ENCODE assay signal across 8 cellular contexts in the genomic region with DNA sequence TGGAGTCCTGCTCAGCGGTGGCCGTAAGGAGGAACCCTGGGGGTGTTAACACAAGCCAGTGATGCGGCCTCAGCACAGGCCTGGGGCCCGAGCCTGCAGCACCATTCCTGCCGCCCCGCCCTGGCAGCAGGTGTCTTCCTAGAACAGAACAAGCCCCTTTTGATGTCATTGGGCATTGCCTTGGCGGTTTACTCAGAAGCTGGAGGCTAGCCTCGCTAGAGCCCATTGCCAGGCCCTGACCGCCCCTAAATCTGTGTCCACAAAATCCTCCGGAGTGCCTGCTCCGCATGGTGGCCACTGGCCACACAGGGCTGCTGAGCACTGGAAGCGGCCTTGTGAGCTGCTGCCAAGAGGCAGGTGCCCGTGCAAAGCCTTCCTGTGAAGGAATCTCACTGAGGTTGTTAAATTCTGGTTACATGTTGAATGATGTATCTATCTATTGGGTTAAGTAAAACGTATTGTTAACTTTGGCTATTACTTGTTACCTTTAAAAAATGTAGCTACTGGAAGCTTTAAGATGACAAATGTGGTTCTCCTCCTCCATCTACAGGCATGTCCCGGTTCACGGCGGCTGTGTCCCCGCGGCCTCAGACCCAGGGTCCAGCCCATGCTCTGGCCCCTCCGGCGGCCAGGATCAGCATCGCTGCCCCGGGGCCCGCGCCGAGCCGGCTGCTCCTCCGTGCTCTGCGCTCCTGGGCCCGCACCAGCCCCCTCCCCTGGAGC. TPM values are rescaled to one million over a fixed set of nuclear protein-coding genes. Genes with fewer than 3 reads are reported as not detected.
DNase-seq lines count a peak whose midpoint lies in the region; ATAC-seq and TF ChIP-seq lines count a peak whose summit lies in the region.

No MANE protein-coding gene starts in this region.

- POLR2A ChIA-PET in naive thymus-derived CD8-positive, alpha-beta T cell (lab: Charles Lee): interaction anchor here (0.6 to 6.6 kb wide), 3 partner anchors 10 to 44 kb away, joined by 4 to 61 read pairs (median 4); no protein-coding TSS in a partner anchor

- peaks cover 21% of the 10 kb centered on the region for H3K79me2 ChIP-seq in GM23338 (replicated peaks; ENCODE audit: insufficient read depth)

- peak overlapping the region in 1 of 3 donors; percentile 42 for H3K27ac Mint-ChIP-seq in CD4-positive, CD25-positive, alpha-beta regulatory T cell
- no peak overlapping the region for H3K27ac Mint-ChIP-seq in GM23338
- peak overlapping the region in 9 of 10 donors; percentile 19 to 89 (median 61) for H3K27ac Mint-ChIP-seq in naive thymus-derived CD8-positive, alpha-beta T cell

- peak overlapping the region; percentile 76 for H3K4me2 ChIP-seq in GM23338

- no peak overlapping the region; the same call in 1 of the 2 replicates for H2AFZ ChIP-seq in GM23338

- no peaks in the 10 kb centered on the region for H3K27me3 ChIP-seq in CD4-positive, CD25-positive, alpha-beta regulatory T cell (ENCODE audit: control insufficient read depth, insufficient read depth, low read length)
- H3K27me3 ChIP-seq in GM23338 (ENCODE audit: insufficient read depth): peaks cover 10% of the 10 kb centered on the region

- peaks cover 17% of the 10 kb centered on the region for H4K20me1 ChIP-seq in GM23338 (replicated peaks; ENCODE audit: insufficient read depth)

- peaks cover 14% of the 10 kb centered on the region for H3K27me3 Mint-ChIP-seq in CD4-positive, CD25-positive, alpha-beta regulatory T cell
- peaks cover 23% of the 10 kb centered on the region for H3K27me3 Mint-ChIP-seq in GM23338 (ENCODE audit: insufficient read depth, low read depth, poor library complexity)
- H3K27me3 Mint-ChIP-seq in naive thymus-derived CD8-positive, alpha-beta T cell: peaks cover 0 to 1% (median 0%) of the 10 kb centered on the region in 5 donors

- DNase-seq in CD4-positive, CD25-positive, alpha-beta regulatory T cell: no peak
- DNase-seq in GM23338 (ENCODE audit: low spot score) (peak; percentile 61), epithelial cell of prostate (ENCODE audit: low read depth, low spot score) (no peak), GM19240 (ENCODE audit: insufficient read length, low spot score) (no peak), HK-2 (ENCODE audit: unreplicated experiment) (no peak)
- peak in 3 of 10 donors; percentile 16 to 63 (median 37) for DNase-seq in naive thymus-derived CD8-positive, alpha-beta T cell
- DNase-seq in activated CD4-positive, CD25-positive, alpha-beta regulatory T cell treated with anti-CD3 and anti-CD28 coated beads, Interleukin-2, amount 50 U/mL, for 72 hours: no peak

- H3K36me3 ChIP-seq in CD4-positive, CD25-positive, alpha-beta regulatory T cell (ENCODE audit: control insufficient read depth, insufficient read depth, low read length): no peaks in the 10 kb centered on the region
- H3K36me3 ChIP-seq in GM23338 (ENCODE audit: insufficient read depth): no peaks in the 10 kb centered on the region

- ATAC-seq in CD4-positive, CD25-positive, alpha-beta regulatory T cell (ENCODE audit: low read depth in 2 of 2): no peak
- peak; percentile 32 for ATAC-seq in GM23338
- no peak for ATAC-seq in naive thymus-derived CD8-positive, alpha-beta T cell

- peak overlapping the region; percentile 80 to 87 (median 83) for H3K4me3 Mint-ChIP-seq in CD4-positive, CD25-positive, alpha-beta regulatory T cell
- peak overlapping the region; percentile 75 for H3K4me3 Mint-ChIP-seq in GM23338
- H3K4me3 Mint-ChIP-seq in naive thymus-derived CD8-positive, alpha-beta T cell: peak overlapping the region; percentile 54 to 92 (median 80)

- peak overlapping the region; percentile 61 for H3K4me3 ChIP-seq in CD4-positive, CD25-positive, alpha-beta regulatory T cell (ENCODE audit: low read depth, low read length)
- H3K4me3 ChIP-seq in GM23338: peak overlapping the region; percentile 57

- H3K4me1 ChIP-seq in CD4-positive, CD25-positive, alpha-beta regulatory T cell (ENCODE audit: control insufficient read depth, insufficient read depth, low read length, poor library complexity, severe bottlenecking): peaks cover 44% of the 10 kb centered on the region
- H3K4me1 ChIP-seq in GM23338 (ENCODE audit: insufficient read depth): peaks cover 11% of the 10 kb centered on the region; the same call in 1 of the 2 replicates

- peaks cover 8 to 50% (median 35%) of the 10 kb centered on the region in 4 donors for H3K4me1 Mint-ChIP-seq in CD4-positive, CD25-positive, alpha-beta regulatory T cell
- peaks cover 43% of the 10 kb centered on the region for H3K4me1 Mint-ChIP-seq in GM23338
- peaks cover 31 to 47% (median 43%) of the 10 kb centered on the region in 4 donors for H3K4me1 Mint-ChIP-seq in naive thymus-derived CD8-positive, alpha-beta T cell

- TF ChIP-seq CTCF in GM23338 (conservative IDR thresholded peaks at IDR 0.05; ENCODE audit: low read depth in 2 of 2): no peak

- H3K36me3 Mint-ChIP-seq in CD4-positive, CD25-positive, alpha-beta regulatory T cell: peaks cover 2% of the 10 kb centered on the region
- H3K36me3 Mint-ChIP-seq in GM23338 (ENCODE audit: low read depth): no peaks in the 10 kb centered on the region
- H3K36me3 Mint-ChIP-seq in naive thymus-derived CD8-positive, alpha-beta T cell: peaks cover 0 to 9% (median 0%) of the 10 kb centered on the region in 3 donors

- H3F3A ChIP-seq in GM23338 (replicated peaks; ENCODE audit: low read depth): no peaks in the 10 kb centered on the region

- peaks cover 4 to 5% of the 10 kb centered on the region in 2 experiments for H3K9me3 ChIP-seq in CD4-positive, CD25-positive, alpha-beta regulatory T cell (ENCODE audit: control insufficient read depth in 2 of 2, low read length in 2 of 2)

- H3K27ac ChIP-seq in CD4-positive, CD25-positive, alpha-beta regulatory T cell (ENCODE audit: insufficient read depth, low read length, poor library complexity, severe bottlenecking): peak overlapping the region; percentile 73
- no peak overlapping the region for H3K27ac ChIP-seq in GM23338 (ENCODE audit: low read depth)
- peak overlapping the region; percentile 33 for H3K27ac ChIP-seq in epithelial cell of prostate

- no peaks in the 10 kb centered on the region for H3K9me2 ChIP-seq in GM23338 (ENCODE audit: insufficient read depth)

- 0 out of 2 replicates have a peak, but pooled peaks have one; percentile 21 for TF ChIP-seq POLR2A in Raji (IDR thresholded peaks at IDR 0.05; ENCODE audit: insufficient read depth, low read depth, low read length)

- H3K9me3 Mint-ChIP-seq in CD4-positive, CD25-positive, alpha-beta regulatory T cell: peaks cover 0 to 7% (median 2%) of the 10 kb centered on the region in 7 donors
- peaks cover 5% of the 10 kb centered on the region; the same call in 1 of the 3 replicates for H3K9me3 Mint-ChIP-seq in GM23338
- peaks cover 0 to 10% (median 6%) of the 10 kb centered on the region in 9 donors for H3K9me3 Mint-ChIP-seq in naive thymus-derived CD8-positive, alpha-beta T cell

TF ChIP-seq in GM23338, 12 proteins besides CTCF, POLR2A, EP300 and RAD21 (continues in another document):
- TF ChIP-seq, protein P1, sequence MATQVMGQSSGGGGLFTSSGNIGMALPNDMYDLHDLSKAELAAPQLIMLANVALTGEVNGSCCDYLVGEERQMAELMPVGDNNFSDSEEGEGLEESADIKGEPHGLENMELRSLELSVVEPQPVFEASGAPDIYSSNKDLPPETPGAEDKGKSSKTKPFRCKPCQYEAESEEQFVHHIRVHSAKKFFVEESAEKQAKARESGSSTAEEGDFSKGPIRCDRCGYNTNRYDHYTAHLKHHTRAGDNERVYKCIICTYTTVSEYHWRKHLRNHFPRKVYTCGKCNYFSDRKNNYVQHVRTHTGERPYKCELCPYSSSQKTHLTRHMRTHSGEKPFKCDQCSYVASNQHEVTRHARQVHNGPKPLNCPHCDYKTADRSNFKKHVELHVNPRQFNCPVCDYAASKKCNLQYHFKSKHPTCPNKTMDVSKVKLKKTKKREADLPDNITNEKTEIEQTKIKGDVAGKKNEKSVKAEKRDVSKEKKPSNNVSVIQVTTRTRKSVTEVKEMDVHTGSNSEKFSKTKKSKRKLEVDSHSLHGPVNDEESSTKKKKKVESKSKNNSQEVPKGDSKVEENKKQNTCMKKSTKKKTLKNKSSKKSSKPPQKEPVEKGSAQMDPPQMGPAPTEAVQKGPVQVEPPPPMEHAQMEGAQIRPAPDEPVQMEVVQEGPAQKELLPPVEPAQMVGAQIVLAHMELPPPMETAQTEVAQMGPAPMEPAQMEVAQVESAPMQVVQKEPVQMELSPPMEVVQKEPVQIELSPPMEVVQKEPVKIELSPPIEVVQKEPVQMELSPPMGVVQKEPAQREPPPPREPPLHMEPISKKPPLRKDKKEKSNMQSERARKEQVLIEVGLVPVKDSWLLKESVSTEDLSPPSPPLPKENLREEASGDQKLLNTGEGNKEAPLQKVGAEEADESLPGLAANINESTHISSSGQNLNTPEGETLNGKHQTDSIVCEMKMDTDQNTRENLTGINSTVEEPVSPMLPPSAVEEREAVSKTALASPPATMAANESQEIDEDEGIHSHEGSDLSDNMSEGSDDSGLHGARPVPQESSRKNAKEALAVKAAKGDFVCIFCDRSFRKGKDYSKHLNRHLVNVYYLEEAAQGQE (IDR thresholded peaks at IDR 0.05; ENCODE audit: unreplicated experiment): no peak
- TF ChIP-seq POLR2AphosphoS5 (IDR thresholded peaks at IDR 0.05; ENCODE audit: low read depth): no peak
- no peak for TF ChIP-seq EZH2phosphoT487 (IDR thresholded peaks at IDR 0.05; ENCODE audit: unreplicated experiment)
- TF ChIP-seq EZH2 (IDR thresholded peaks at IDR 0.05; ENCODE audit: low read depth, unreplicated experiment): no peak
- TF ChIP-seq NANOG (IDR thresholded peaks at IDR 0.05; ENCODE audit: borderline replicate concordance): no peak
- no peak for TF ChIP-seq CREB1 (CRISPR knock-in tag; IDR thresholded peaks at IDR 0.05; ENCODE audit: low read depth)
- TF ChIP-seq STAT1 (IDR thresholded peaks at IDR 0.05; ENCODE audit: unreplicated experiment): no peak

RNA-seq across cellular contexts. Expression of a gene that starts 1.2 kb away (rescaled TPM):
- 21.3 TPM for total RNA-seq in CD4-positive, CD25-positive, alpha-beta regulatory T cell
- 1 to 10 TPM in 2 of 4 donors, under 1 TPM in 2; 0.66 to 1.7 (median 0.89) TPM for polyA plus RNA-seq in CD4-positive, CD25-positive, alpha-beta regulatory T cell
- total RNA-seq in GM23338 (2014; rRNA removed; shearing (Covaris generic)): 40.6 and 42.5 TPM in 2 replicates
- polyA plus RNA-seq in GM23338 (2016; fragmentation: Nextera tagmentation; extraction: Ambion mirVana): 5.6 and 5.9 TPM in 2 replicates
- total RNA-seq in naive thymus-derived CD8-positive, alpha-beta T cell: 10 to 100 TPM; 30.4 to 33.7 TPM
- polyA plus RNA-seq in naive thymus-derived CD8-positive, alpha-beta T cell: 1 to 10 TPM in 2 of 3 donors, under 1 TPM in 1; 0.51 to 3.9 (median 1.1) TPM
